In the genomic region with DNA sequence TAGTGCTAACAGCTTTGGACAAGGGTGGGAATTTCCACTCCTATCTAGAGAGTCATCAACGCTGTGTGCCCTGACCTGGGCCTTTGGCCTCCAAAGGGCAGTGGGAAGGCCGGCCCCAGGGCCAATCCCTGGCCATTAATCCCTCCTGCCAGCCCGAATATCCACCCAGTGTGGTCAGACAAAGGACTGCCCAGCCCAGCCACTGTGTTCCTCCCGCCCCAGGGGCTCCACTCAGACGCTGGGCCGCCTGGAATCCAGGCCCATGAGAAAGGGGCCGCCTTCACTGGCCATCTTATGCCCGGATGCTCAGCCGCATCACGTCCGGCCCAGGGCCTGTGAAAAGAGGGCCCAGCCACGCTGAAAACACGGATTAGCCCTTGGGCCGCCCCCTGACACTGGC, we compare ENCODE assay signal across 32 cellular contexts. TPM values are rescaled to one million over a fixed set of nuclear protein-coding genes. Genes with fewer than 3 reads are reported as not detected.
"Had no signal": no experiment of that assay in that cellular context is flagged by ENCODE, and none has a peak within 500 bp of the region (broad histone marks: within the 10 kb centered on the region; RNA-seq: fewer than 3 reads in every experiment).

No MANE protein-coding gene starts in this region.

- H3K27ac ChIP-seq: ascending aorta, breast epithelium, cardiac muscle cell, coronary artery, esophagus muscularis mucosa, gastroesophageal sphincter, heart right ventricle had no signal

- H3K4me3 ChIP-seq: ascending aorta, breast epithelium, cardiac muscle cell, coronary artery, esophagus muscularis mucosa, gastroesophageal sphincter, heart right ventricle had no signal

- H3K4me1 ChIP-seq: ascending aorta, breast epithelium had no signal

- H3K36me3 ChIP-seq: ascending aorta, breast epithelium, cardiac muscle cell, esophagus muscularis mucosa, gastroesophageal sphincter, heart right ventricle had no signal

- DNase-seq: activated CD4-positive, alpha-beta memory T cell treated with anti-CD3 and anti-CD28 coated beads for 36 hours; activated CD4-positive, alpha-beta T cell treated with anti-CD3 and anti-CD28 coated beads for 36 hours; activated CD4-positive, alpha-beta T cell treated with anti-CD3 and anti-CD28 coated beads, Interleukin-2, amount 10 ng/mL, durations not matched to agents 24 days and 14 days; activated CD4-positive, CD25-positive, alpha-beta regulatory T cell; activated CD4-positive, CD25-positive, alpha-beta regulatory T cell treated with anti-CD3 and anti-CD28 coated beads, Interleukin-2, amount 50 U/mL, for 72 hours; activated CD8-positive, alpha-beta memory T cell treated with anti-CD3 and anti-CD28 coated beads, Interleukin-2, amount 10 ng/mL, durations not matched to agents 7 days and 5 days; activated CD8-positive, alpha-beta memory T cell treated with anti-CD3 and anti-CD28 coated beads, Interleukin-2, amount 50 U/mL, for 4 hours; activated CD8-positive, alpha-beta T cell treated with anti-CD3 and anti-CD28 coated beads, Interleukin-2, amount 10 ng/mL, durations not matched to agents 7 days and 5 days; activated gamma-delta T cell; activated naive CD4-positive, alpha-beta T cell; activated naive CD4-positive, alpha-beta T cell treated with anti-CD3 and anti-CD28 coated beads, Interleukin-2, amount 10 ng/mL, durations not matched to agents 7 days and 5 days; activated naive CD8-positive, alpha-beta T cell treated with anti-CD3 and anti-CD28 coated beads, Interleukin-2, amount 10 ng/mL, durations not matched to agents 7 days and 5 days; activated T-cell treated with anti-CD3 and anti-CD28 coated beads, Interleukin-2, amount 50 U/mL, for 1 hour; activated T-cell treated with anti-CD3 and anti-CD28 coated beads, Interleukin-2, amount 50 U/mL, for 48 hours; central memory CD4-positive, alpha-beta T cell; cerebellar nuclear complex; effector memory CD8-positive, alpha-beta T cell; erythroblast; foreskin melanocyte; heart right ventricle; T-helper 2 cell had no signal

- ATAC-seq: activated CD4-positive, alpha-beta T cell treated with anti-CD3 and anti-CD28 coated beads for 36 hours; activated CD8-positive, alpha-beta memory T cell treated with anti-CD3 and anti-CD28 coated beads, Interleukin-2, amount 10 ng/mL, durations not matched to agents 7 days and 5 days; activated CD8-positive, alpha-beta T cell treated with anti-CD3 and anti-CD28 coated beads, Interleukin-2, amount 10 ng/mL, durations not matched to agents 7 days and 5 days; activated naive CD4-positive, alpha-beta T cell treated with anti-CD3 and anti-CD28 coated beads, Interleukin-2, amount 50 U/mL, for 72 hours; effector memory CD8-positive, alpha-beta T cell; gastroesophageal sphincter; heart right ventricle had no signal

- H3K9me3 ChIP-seq: ascending aorta, breast epithelium, esophagus muscularis mucosa, gastroesophageal sphincter, heart right ventricle had no signal

RNA-seq across cellular contexts. Expression of gene FOXE3, which starts 3.6 kb away (rescaled TPM):
- total RNA-seq: activated CD4-positive, alpha-beta memory T cell treated with anti-CD3 and anti-CD28 coated beads for 36 hours; activated CD4-positive, alpha-beta T cell treated with anti-CD3 and anti-CD28 coated beads for 36 hours; activated CD4-positive, alpha-beta T cell treated with anti-CD3 and anti-CD28 coated beads, Interleukin-2, amount 10 ng/mL, durations not matched to agents 24 days and 14 days; activated CD8-positive, alpha-beta memory T cell treated with anti-CD3 and anti-CD28 coated beads for 36 hours; activated CD8-positive, alpha-beta memory T cell treated with anti-CD3 and anti-CD28 coated beads, Interleukin-2, amount 10 ng/mL, durations not matched to agents 7 days and 5 days; activated CD8-positive, alpha-beta T cell treated with anti-CD3 and anti-CD28 coated beads, Interleukin-2, amount 10 ng/mL, durations not matched to agents 7 days and 5 days; activated naive CD4-positive, alpha-beta T cell treated with anti-CD3 and anti-CD28 coated beads, Interleukin-2, amount 50 U/mL, for 72 hours; activated naive CD8-positive, alpha-beta T cell treated with anti-CD3 and anti-CD28 coated beads, Interleukin-2, amount 10 ng/mL, durations not matched to agents 7 days and 5 days; ascending aorta; breast epithelium; cardiac muscle cell; dermis microvascular lymphatic vessel endothelial cell; esophagus muscularis mucosa; gastroesophageal sphincter; glomerular endothelial cell; heart right ventricle; T-helper 1 cell treated with Interleukin-12 subunit alpha and Interleukin-12 subunit beta and Interleukin-4 antibody, amounts not matched to agents 30 ng/mL and 1 ng/mL, for 36 hours had no signal
- polyA plus RNA-seq: cardiac muscle cell had no signal

RNA-seq across cellular contexts. Expression of gene FOXD2, which starts 25.4 kb away (rescaled TPM):
- total RNA-seq: cardiac muscle cell had no signal
